Comparison of ENCODE assay signal across 20 cellular contexts in the genomic region with DNA sequence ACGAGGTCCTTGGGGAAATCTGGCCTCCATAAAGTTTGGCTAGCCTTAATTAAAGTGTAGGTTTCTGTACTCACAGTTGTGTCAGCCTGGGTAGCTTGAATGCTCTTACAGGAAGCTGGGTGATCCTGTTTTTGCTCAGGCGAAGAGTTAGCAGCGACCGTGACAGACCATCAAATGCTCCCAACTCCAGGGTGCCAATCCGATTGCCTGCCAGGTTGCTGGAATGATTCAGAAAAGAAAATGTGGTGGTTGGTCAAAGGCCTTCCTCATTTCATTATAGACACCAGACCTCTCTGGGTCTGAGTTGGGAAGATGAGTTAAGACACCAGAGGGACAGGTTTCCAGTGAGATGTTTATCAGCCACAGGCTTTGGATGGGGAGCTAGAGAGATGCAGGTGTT.
DNase-seq lines count a peak whose midpoint lies in the region; ATAC-seq and TF ChIP-seq lines count a peak whose summit lies in the region.
"Had no signal": no experiment of that assay in that cellular context is flagged by ENCODE, and none has a peak within 500 bp of the region (broad histone marks: within the 10 kb centered on the region; RNA-seq: fewer than 3 reads in every experiment).

No MANE protein-coding gene starts in this region.

- no peak overlapping the region for H3K4ac ChIP-seq in neuronal stem cell (ENCODE audit: low read length)

- no peak for TF ChIP-seq POLR2A in prostate gland (IDR thresholded peaks at IDR 0.05)

- no peak overlapping the region for H4K91ac ChIP-seq in neuronal stem cell (ENCODE audit: low read depth, low read length, poor library complexity)

- peaks cover 1% of the 10 kb centered on the region for H3K4me1 Mint-ChIP-seq in MCF 10A (ENCODE audit: insufficient read depth, unreplicated experiment)

- H3K4me3 Mint-ChIP-seq in MCF 10A (ENCODE audit: unreplicated experiment): no peak overlapping the region
- H3K4me3 Mint-ChIP-seq: activated naive CD8-positive, alpha-beta T cell treated with anti-CD3 and anti-CD28 coated beads, Interleukin-2, amount 50 U/mL, for 24 hours; activated T-cell treated with anti-CD3 and anti-CD28 coated beads, Interleukin-2, amount 50 U/mL, for 4 hours had no signal

- peaks cover 84% of the 10 kb centered on the region for H3K4me1 ChIP-seq in Karpas-422 (ENCODE audit: low read length)
- H3K4me1 ChIP-seq in heart right ventricle: peaks cover 12 to 96% (median 63%) of the 10 kb centered on the region in 9 donors
- peaks cover 15 to 20% of the 10 kb centered on the region in 2 donors for H3K4me1 ChIP-seq in neuronal stem cell (ENCODE audit: control insufficient read depth in 2 of 2, insufficient read depth in 1 of 2, low read depth in 1 of 2, low read length in 2 of 2)
- H3K4me1 ChIP-seq in prostate gland (replicated peaks): peaks cover 34% of the 10 kb centered on the region

- H2BK15ac ChIP-seq in neuronal stem cell (ENCODE audit: low read length): no peak overlapping the region

- no peaks in the 10 kb centered on the region for H3K27me3 Mint-ChIP-seq in MCF 10A (ENCODE audit: insufficient read depth, unreplicated experiment)
- H3K27me3 Mint-ChIP-seq: activated naive CD8-positive, alpha-beta T cell treated with anti-CD3 and anti-CD28 coated beads, Interleukin-2, amount 50 U/mL, for 24 hours had no signal

- H3K14ac ChIP-seq in neuronal stem cell (ENCODE audit: low read length): no peak overlapping the region

- H3K36me3 ChIP-seq in Karpas-422 (ENCODE audit: insufficient read depth, low read length) (no peaks in the 10 kb centered on the region; the same call in 1 of the 2 replicates), heart right ventricle (peaks cover 0 to 65% (median 18%) of the 10 kb centered on the region in 9 donors), neuronal stem cell (replicated peaks in 1 of 2; ENCODE audit: control insufficient read depth in 2 of 2, insufficient read depth in 2 of 2, low read length in 2 of 2) (peaks cover 72 to 83% of the 10 kb centered on the region in 2 donors), prostate gland (peaks cover 0 to 3% of the 10 kb centered on the region in 2 donors)
- H3K36me3 ChIP-seq: BE2C had no signal

- no peaks in the 10 kb centered on the region for H4K20me1 ChIP-seq in Karpas-422 (ENCODE audit: insufficient read depth, low read depth, low read length)

- TF ChIP-seq CTCF in AG04450 (IDR thresholded peaks at IDR 0.05; ENCODE audit: low read depth, low read length) (no peak), heart right ventricle (IDR thresholded peaks at IDR 0.05) (no peak), prostate gland (IDR thresholded peaks at IDR 0.05) (no peak), MCF 10A (IDR thresholded peaks at IDR 0.05; ENCODE audit: unreplicated experiment) (no peak)

- no peak overlapping the region for H3K27ac Mint-ChIP-seq in MCF 10A (ENCODE audit: low read depth, unreplicated experiment)
- H3K27ac Mint-ChIP-seq: activated naive CD8-positive, alpha-beta T cell treated with anti-CD3 and anti-CD28 coated beads, Interleukin-2, amount 50 U/mL, for 24 hours had no signal

- H2BK120ac ChIP-seq in neuronal stem cell (ENCODE audit: low read depth, low read length): no peak overlapping the region

- intact Hi-C loops in heart right ventricle (cut with DNase I): loop anchor here in 6 of 10 donors (2.0 to 10.0 kb wide), 5 partner anchors 37 to 90 kb away; a partner anchor contains a TSS
- intact Hi-C loops in prostate gland (cut with DNase I): loop anchor here (5.0 kb wide), 1 partner anchor 37 kb away; no protein-coding TSS in a partner anchor
- intact Hi-C loops in MCF 10A (cut with micrococcal nuclease): no loop called here

- H3K79me1 ChIP-seq in neuronal stem cell (ENCODE audit: low read depth, low read length): peaks cover 30% of the 10 kb centered on the region

- no peaks in the 10 kb centered on the region for H3K9me2 ChIP-seq in Karpas-422 (replicated peaks; ENCODE audit: insufficient read depth, low read length)

- no peak overlapping the region for H2AK5ac ChIP-seq in neuronal stem cell (ENCODE audit: low read depth, low read length)

- no peak overlapping the region for H3K18ac ChIP-seq in neuronal stem cell (ENCODE audit: low read length)

- BruUV-seq in MCF 10A (replicated peaks; lab: Mats Ljungman, UMichigan): no TSS peak

- H3K9me3 Mint-ChIP-seq in MCF 10A (ENCODE audit: unreplicated experiment): no peaks in the 10 kb centered on the region
- H3K9me3 Mint-ChIP-seq: activated naive CD8-positive, alpha-beta T cell treated with anti-CD3 and anti-CD28 coated beads, Interleukin-2, amount 50 U/mL, for 24 hours; activated T-cell treated with anti-CD3 and anti-CD28 coated beads, Interleukin-2, amount 50 U/mL, for 4 hours had no signal

- H3K27me3 ChIP-seq in AG04450 (ENCODE audit: control insufficient read depth, insufficient read depth, low read length): no peaks in the 10 kb centered on the region
- H3K27me3 ChIP-seq in Karpas-422 (ENCODE audit: low read length): no peaks in the 10 kb centered on the region
- H3K27me3 ChIP-seq in heart right ventricle: no peaks in the 10 kb centered on the region
- no peaks in the 10 kb centered on the region for H3K27me3 ChIP-seq in neuronal stem cell (ENCODE audit: control insufficient read depth in 3 of 3, insufficient read depth in 3 of 3, low read depth in 1 of 3, low read length in 3 of 3)
- no peaks in the 10 kb centered on the region for H3K27me3 ChIP-seq in prostate gland (replicated peaks; ENCODE audit: insufficient read depth)
- H3K27me3 ChIP-seq: BE2C had no signal

- ATAC-seq in heart right ventricle: peak in 1 of 8 donors; percentile 25
- no peak for ATAC-seq in HG03432 (IDR thresholded peaks at IDR 0.05; ENCODE audit: unreplicated experiment)
- ATAC-seq: activated naive CD8-positive, alpha-beta T cell treated with anti-CD3 and anti-CD28 coated beads, Interleukin-2, amount 50 U/mL, for 24 hours; activated T-cell treated with anti-CD3 and anti-CD28 coated beads, Interleukin-2, amount 50 U/mL, for 4 hours; SK-N-SH treated with all-trans-retinoic acid at 6 μM for 48 hours had no signal

- POLR2A ChIA-PET in AG04450 (lab: Yijun Ruan, JAX) (no interaction called here), MCF 10A (lab: Yijun Ruan, JAX) (no interaction called here)

- H3K9ac ChIP-seq in Karpas-422 (ENCODE audit: low read length) (peak overlapping the region; percentile 57), neuronal stem cell (ENCODE audit: low read depth, low read length, poor library complexity) (no peak overlapping the region)

- peaks cover 15% of the 10 kb centered on the region; the same call in 1 of the 2 replicates for H3K79me2 ChIP-seq in Karpas-422 (ENCODE audit: low read length)

- DNase-seq in AG04450 (ENCODE audit: low read depth, low spot score) (no peak), Karpas-422 (no peak), heart right ventricle (no peak), neuronal stem cell (ENCODE audit: low spot score) (no peak), prostate gland (ENCODE audit: low spot score) (no peak), NCI-H82 treated with DMSO at 0.1 percent for 48 hours (lab: John Stamatoyannopoulos, UW; ENCODE audit: unreplicated experiment) (no peak), MCF 10A (ENCODE audit: unreplicated experiment) (no peak)
- DNase-seq: activated CD4-positive, alpha-beta T cell treated with anti-CD3 and anti-CD28 coated beads for 48 hours; activated naive CD8-positive, alpha-beta T cell treated with anti-CD3 and anti-CD28 coated beads, Interleukin-2, amount 50 U/mL, for 24 hours; activated T-cell treated with anti-CD3 and anti-CD28 coated beads, Interleukin-2, amount 50 U/mL, for 4 hours; BE2C; Caco-2; MV-4-11; NCI-H446 treated with DMSO at 0.1 percent for 48 hours; NCI-H82; nucleus accumbens; stimulated activated CD4-positive, alpha-beta T cell treated with anti-CD3 and anti-CD28 coated beads, Interleukin-2, amount 100 ng/mL, for 24 hours; T-helper 2 cell had no signal

- no peak overlapping the region for H3K4me3 ChIP-seq in AG04450 (ENCODE audit: low read depth, low read length)
- peak overlapping the region; percentile 31 for H3K4me3 ChIP-seq in Karpas-422 (ENCODE audit: low read length)
- no peak overlapping the region for H3K4me3 ChIP-seq in heart right ventricle
- H3K4me3 ChIP-seq in neuronal stem cell (ENCODE audit: low read length in 2 of 2): no peak overlapping the region
- no peak overlapping the region for H3K4me3 ChIP-seq in prostate gland

- H3K36me3 Mint-ChIP-seq in MCF 10A (ENCODE audit: insufficient read depth, unreplicated experiment): peaks cover 10% of the 10 kb centered on the region

- no peak overlapping the region for H4K8ac ChIP-seq in neuronal stem cell (ENCODE audit: low read depth, low read length)

- H2BK12ac ChIP-seq in neuronal stem cell (ENCODE audit: low read length): no peak overlapping the region

- H3K27ac ChIP-seq in AG04450 (ENCODE audit: low read depth, low read length) (peak overlapping the region; percentile 97), Karpas-422 (ENCODE audit: low read length) (peak overlapping the region; percentile 93), heart right ventricle (peak overlapping the region; percentile 47 to 78 (median 66)), neuronal stem cell (replicated peaks; ENCODE audit: low read length) (peak overlapping the region; percentile 36), prostate gland (peak overlapping the region in 1 of 2 donors; percentile 1)

- H3K9me3 ChIP-seq in AG04450 (ENCODE audit: control insufficient read depth, insufficient read depth, low read length) (no peaks in the 10 kb centered on the region), Karpas-422 (ENCODE audit: low read length) (no peaks in the 10 kb centered on the region), heart right ventricle (no peaks in the 10 kb centered on the region), neuronal stem cell (replicated peaks in 1 of 2; ENCODE audit: control insufficient read depth in 2 of 2, insufficient read depth in 1 of 2, low read depth in 1 of 2, low read length in 2 of 2) (peaks cover 0 to 6% of the 10 kb centered on the region in 2 donors), prostate gland (no peaks in the 10 kb centered on the region)
- H3K9me3 ChIP-seq: BE2C, Caco-2 had no signal

- H3K23ac ChIP-seq in neuronal stem cell (ENCODE audit: low read depth, low read length, poor library complexity): no peak overlapping the region

- H3K4me2 ChIP-seq in Karpas-422 (ENCODE audit: low read depth, low read length, poor library complexity, severe bottlenecking): peak overlapping the region; percentile 68
- no peak overlapping the region for H3K4me2 ChIP-seq in neuronal stem cell (ENCODE audit: insufficient read depth, low read length, poor library complexity, severe bottlenecking)

- no peak overlapping the region for H2AFZ ChIP-seq in Karpas-422 (ENCODE audit: low read length)
- no peak overlapping the region for H2AFZ ChIP-seq in neuronal stem cell (ENCODE audit: low read length)

- CTCF ChIA-PET in AG04450 (lab: Charles Lee): no interaction called here
- CTCF ChIA-PET in MCF 10A (lab: Yijun Ruan, JAX): interaction anchor here (1.2 to 16.7 kb wide), 2 partner anchors 10 to 405 kb away, joined by 5 to 604 read pairs; no protein-coding TSS in a partner anchor

- H2BK5ac ChIP-seq in neuronal stem cell (ENCODE audit: low read length): no peak overlapping the region

- WGBS in heart right ventricle, 2 donors: 64% methylated on average over 5 of the region's 5 CpGs
- no CpG with 5 or more reads among the region's 5 CpGs for WGBS in neuronal stem cell (ENCODE audit: extremely low coverage in 2 of 2, insufficient read length in 2 of 2, insufficient replicate concordance in 1 of 2), 2 donors
- WGBS in prostate gland: 89% methylated on average over 5 of the region's 5 CpGs
